In the genomic region with DNA sequence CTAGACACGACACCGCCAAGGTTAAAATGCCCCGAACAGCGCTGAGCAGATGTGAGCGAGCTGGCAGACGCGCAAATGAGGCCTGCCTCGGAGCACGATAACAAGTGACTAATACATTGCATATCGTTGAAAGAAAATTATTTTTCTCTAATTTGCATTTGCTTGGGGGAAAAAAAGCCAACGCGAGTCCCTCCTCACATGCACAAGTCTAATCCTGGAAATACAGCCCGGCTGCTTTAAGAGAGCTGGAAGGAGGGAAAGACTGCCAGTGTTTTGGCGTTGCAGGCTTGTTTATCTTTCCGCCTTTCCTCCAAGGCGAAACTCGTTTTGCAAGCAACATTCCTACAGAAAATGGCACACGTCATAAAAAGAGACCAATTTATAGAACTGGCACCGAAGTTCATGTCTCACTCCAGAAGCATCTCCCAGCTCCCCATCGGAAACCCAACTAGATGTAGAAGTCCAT, we compare ENCODE assay signal across 9 cellular contexts. TPM values are rescaled to one million over a fixed set of nuclear protein-coding genes. Genes with fewer than 3 reads are reported as not detected.
DNase-seq lines count a peak whose midpoint lies in the region; ATAC-seq and TF ChIP-seq lines count a peak whose summit lies in the region.
"Had no signal": no experiment of that assay in that cellular context is flagged by ENCODE, and none has a peak within 500 bp of the region (broad histone marks: within the 10 kb centered on the region; RNA-seq: fewer than 3 reads in every experiment).

No MANE protein-coding gene starts in this region.

- peak overlapping the region in 3 of 9 donors; percentile 28 to 56 (median 38) for H3K27ac Mint-ChIP-seq in naive thymus-derived CD4-positive, alpha-beta T cell

- intact Hi-C loops in breast epithelium (cut with DNase I; ENCODE audit: low total_unique reads) (no loop called here), colonic mucosa (cut with DNase I) (loop anchor here (10.0 kb wide), 1 partner anchor 270 kb away; no protein-coding TSS in a partner anchor)
- intact Hi-C loops in naive thymus-derived CD4-positive, alpha-beta T cell (cut with micrococcal nuclease): no loop called here

- H3K27ac ChIP-seq in breast epithelium (peak overlapping the region; percentile 72 to 78), colonic mucosa (no peak overlapping the region)
- no peak overlapping the region for H3K27ac ChIP-seq in naive thymus-derived CD4-positive, alpha-beta T cell (ENCODE audit: low read depth, low read length)

- H3K36me3 Mint-ChIP-seq in naive thymus-derived CD4-positive, alpha-beta T cell: no peaks in the 10 kb centered on the region

- TF ChIP-seq POLR2A in breast epithelium (IDR thresholded peaks at IDR 0.05): no peak

- H3K4me3 ChIP-seq in breast epithelium (no peak overlapping the region), colonic mucosa (no peak overlapping the region)
- H3K4me3 ChIP-seq in naive thymus-derived CD4-positive, alpha-beta T cell (ENCODE audit: low read length): no peak overlapping the region

- no peaks in the 10 kb centered on the region for H3K36me3 ChIP-seq in breast epithelium
- no peaks in the 10 kb centered on the region for H3K36me3 ChIP-seq in naive thymus-derived CD4-positive, alpha-beta T cell (ENCODE audit: control insufficient read depth in 2 of 3, insufficient read depth in 3 of 3, low read length in 3 of 3)
- H3K36me3 ChIP-seq in colonic mucosa: no peaks in the 10 kb centered on the region

- TF ChIP-seq CTCF in breast epithelium (IDR thresholded peaks at IDR 0.05) (no peak), colonic mucosa (IDR thresholded peaks at IDR 0.05) (no peak)

- peak; percentile 63 for DNase-seq in AG20443 (ENCODE audit: low spot score)
- peak; percentile 54 for DNase-seq in HCEC 1CT
- no peak for DNase-seq in breast epithelium (ENCODE audit: low spot score in 2 of 2)
- DNase-seq in naive thymus-derived CD4-positive, alpha-beta T cell: no peak
- no peak for DNase-seq in CD1c-positive myeloid dendritic cell (ENCODE audit: extremely low spot score)
- DNase-seq in colonic mucosa: no peak
- no peak for DNase-seq in SHP77 (lab: John Stamatoyannopoulos, UW)
- DNase-seq: cerebellar nuclear complex had no signal

- H3K9ac ChIP-seq in colonic mucosa (ENCODE audit: low read depth in 2 of 2, low read length in 2 of 2): peak overlapping the region in 1 of 2 donors; percentile 4

- ATAC-seq in naive thymus-derived CD4-positive, alpha-beta T cell: no peak
- no peak for ATAC-seq in GM18861 (IDR thresholded peaks at IDR 0.05; ENCODE audit: unreplicated experiment)

- peaks cover 0 to 81% of the 10 kb centered on the region in 2 donors for H3K27me3 ChIP-seq in breast epithelium
- H3K27me3 ChIP-seq in naive thymus-derived CD4-positive, alpha-beta T cell (ENCODE audit: control insufficient read depth in 2 of 2, insufficient read depth in 2 of 2, low read length in 2 of 2): no peaks in the 10 kb centered on the region
- peaks cover 22% of the 10 kb centered on the region for H3K27me3 ChIP-seq in colonic mucosa

- H3K4me1 Mint-ChIP-seq in naive thymus-derived CD4-positive, alpha-beta T cell: peaks cover 9 to 83% (median 68%) of the 10 kb centered on the region in 7 donors

- POLR2A ChIA-PET in naive thymus-derived CD4-positive, alpha-beta T cell (lab: Charles Lee): interaction anchor here (0.5 to 1.4 kb wide), 4 partner anchors 9 to 141 kb away, joined by 4 to 5 read pairs (median 4); partner anchors contain the start of gene BCOR

- CTCF ChIA-PET in naive thymus-derived CD4-positive, alpha-beta T cell (lab: Charles Lee): interaction anchor here (0.7 kb wide), 1 partner anchor 37 kb away, joined by 3 read pairs; no protein-coding TSS in a partner anchor

- H3K4me1 ChIP-seq in breast epithelium (no peaks in the 10 kb centered on the region), colonic mucosa (peaks cover 6% of the 10 kb centered on the region)
- peaks cover 13 to 46% of the 10 kb centered on the region in 2 donors for H3K4me1 ChIP-seq in naive thymus-derived CD4-positive, alpha-beta T cell (ENCODE audit: control insufficient read depth in 2 of 2, insufficient read depth in 2 of 2, low read length in 2 of 2)

- peak overlapping the region; percentile 31 to 88 (median 82) for H3K4me3 Mint-ChIP-seq in naive thymus-derived CD4-positive, alpha-beta T cell

- H3K9me3 Mint-ChIP-seq in naive thymus-derived CD4-positive, alpha-beta T cell: peaks cover 0 to 4% (median 0%) of the 10 kb centered on the region in 11 donors

- no peaks in the 10 kb centered on the region for H3K27me3 Mint-ChIP-seq in naive thymus-derived CD4-positive, alpha-beta T cell

- no peaks in the 10 kb centered on the region for H3K9me3 ChIP-seq in breast epithelium
- H3K9me3 ChIP-seq in naive thymus-derived CD4-positive, alpha-beta T cell (ENCODE audit: control insufficient read depth in 2 of 3, low read length in 3 of 3): no peaks in the 10 kb centered on the region
- no peaks in the 10 kb centered on the region for H3K9me3 ChIP-seq in colonic mucosa

RNA-seq across cellular contexts. Expression of gene BCOR, which starts 12.6 kb away (rescaled TPM):
- total RNA-seq in breast epithelium: 10 to 100 TPM; 11.7 to 28.1 (median 27.9) TPM
- total RNA-seq in naive thymus-derived CD4-positive, alpha-beta T cell: 10 to 100 TPM; 23.3 to 55.2 (median 43.3) TPM
- 1 to 10 TPM; 3.8 to 9.1 TPM for polyA plus RNA-seq in naive thymus-derived CD4-positive, alpha-beta T cell
- 10 to 100 TPM; 18.3 to 21.3 TPM for total RNA-seq in colonic mucosa

Comparison
In these comparisons a context has a peak if more than half of its experiments do, and no peak if none do; other contexts are left out.
1. DNase-seq: peak in AG20443 (single experiment) and HCEC 1CT (single experiment); none in breast epithelium (0 of 2), naive thymus-derived CD4-positive, alpha-beta T cell (0 of 9), CD1c-positive myeloid dendritic cell (single experiment), colonic mucosa (single experiment) and SHP77 (0 of 2).
2. H3K27ac ChIP-seq: peak in breast epithelium (2 of 2); none in naive thymus-derived CD4-positive, alpha-beta T cell (single experiment) and colonic mucosa (single experiment).